In genomic region chr11:17703951-17704350, GRCh38 we compare ENCODE assay signal across 1 cellular context.
TF ChIP-seq lines count a peak whose summit lies in the region.

No MANE protein-coding gene starts in this region.

TF ChIP-seq in SK-N-SH treated with all-trans-retinoic acid at 6 μM for 48 hours, 23 proteins besides CTCF, POLR2A, EP300 and RAD21 (continued from another document):
- TF ChIP-seq, protein P1, sequence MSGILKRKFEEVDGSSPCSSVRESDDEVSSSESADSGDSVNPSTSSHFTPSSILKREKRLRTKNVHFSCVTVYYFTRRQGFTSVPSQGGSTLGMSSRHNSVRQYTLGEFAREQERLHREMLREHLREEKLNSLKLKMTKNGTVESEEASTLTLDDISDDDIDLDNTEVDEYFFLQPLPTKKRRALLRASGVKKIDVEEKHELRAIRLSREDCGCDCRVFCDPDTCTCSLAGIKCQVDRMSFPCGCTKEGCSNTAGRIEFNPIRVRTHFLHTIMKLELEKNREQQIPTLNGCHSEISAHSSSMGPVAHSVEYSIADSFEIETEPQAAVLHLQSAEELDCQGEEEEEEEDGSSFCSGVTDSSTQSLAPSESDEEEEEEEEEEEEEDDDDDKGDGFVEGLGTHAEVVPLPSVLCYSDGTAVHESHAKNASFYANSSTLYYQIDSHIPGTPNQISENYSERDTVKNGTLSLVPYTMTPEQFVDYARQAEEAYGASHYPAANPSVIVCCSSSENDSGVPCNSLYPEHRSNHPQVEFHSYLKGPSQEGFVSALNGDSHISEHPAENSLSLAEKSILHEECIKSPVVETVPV (CRISPR knock-in tag; IDR thresholded peaks at IDR 0.05) = no peak
- no peak for TF ChIP-seq OSR1 (CRISPR knock-in tag; IDR thresholded peaks at IDR 0.05)
- TF ChIP-seq, protein P2, sequence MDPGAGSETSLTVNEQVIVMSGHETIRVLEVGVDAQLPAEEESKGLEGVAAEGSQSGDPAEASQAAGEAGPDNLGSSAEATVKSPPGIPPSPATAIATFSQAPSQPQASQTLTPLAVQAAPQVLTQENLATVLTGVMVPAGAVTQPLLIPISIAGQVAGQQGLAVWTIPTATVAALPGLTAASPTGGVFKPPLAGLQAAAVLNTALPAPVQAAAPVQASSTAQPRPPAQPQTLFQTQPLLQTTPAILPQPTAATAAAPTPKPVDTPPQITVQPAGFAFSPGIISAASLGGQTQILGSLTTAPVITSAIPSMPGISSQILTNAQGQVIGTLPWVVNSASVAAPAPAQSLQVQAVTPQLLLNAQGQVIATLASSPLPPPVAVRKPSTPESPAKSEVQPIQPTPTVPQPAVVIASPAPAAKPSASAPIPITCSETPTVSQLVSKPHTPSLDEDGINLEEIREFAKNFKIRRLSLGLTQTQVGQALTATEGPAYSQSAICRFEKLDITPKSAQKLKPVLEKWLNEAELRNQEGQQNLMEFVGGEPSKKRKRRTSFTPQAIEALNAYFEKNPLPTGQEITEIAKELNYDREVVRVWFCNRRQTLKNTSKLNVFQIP (CRISPR knock-in tag; IDR thresholded peaks at IDR 0.05; ENCODE audit: borderline replicate concordance, low read depth) = no peak
- TF ChIP-seq ESRRG (CRISPR knock-in tag; IDR thresholded peaks at IDR 0.05) = no peak
- TF ChIP-seq BACH2 (CRISPR knock-in tag; IDR thresholded peaks at IDR 0.05; ENCODE audit: borderline replicate concordance) = no peak
- TF ChIP-seq CSDC2 (CRISPR knock-in tag; IDR thresholded peaks at IDR 0.05) = no peak
- TF ChIP-seq ZNF565 (CRISPR knock-in tag; conservative IDR thresholded peaks at IDR 0.05; ENCODE audit: low read depth) = no peak
- no peak for TF ChIP-seq PATZ1 (CRISPR knock-in tag; IDR thresholded peaks at IDR 0.05; ENCODE audit: borderline replicate concordance)
- TF ChIP-seq RARB (CRISPR knock-in tag; IDR thresholded peaks at IDR 0.05) = no peak
